In genomic region chr6:130778946-130779657, GRCh38 we compare ENCODE assay signal across 14 cellular contexts. TPM values are rescaled to one million over a fixed set of nuclear protein-coding genes. Genes with fewer than 3 reads are reported as not detected.
A peak's percentile ranks its signal among the peaks of the same experiment; 100 is the strongest.
DNase-seq lines count a peak whose midpoint lies in the region; ATAC-seq and TF ChIP-seq lines count a peak whose summit lies in the region.
"Had no signal": no experiment of that assay in that cellular context is flagged by ENCODE, and none has a peak within 500 bp of the region (broad histone marks: within the 10 kb centered on the region; RNA-seq: fewer than 3 reads in every experiment).

No MANE protein-coding gene starts in this region.

- H3K27me3 Mint-ChIP-seq in naive thymus-derived CD4-positive, alpha-beta T cell: no peaks in the 10 kb centered on the region

- TF ChIP-seq POLR2A in Peyer's patch (IDR thresholded peaks at IDR 0.05): no peak

- intact Hi-C loops in mammary epithelial cell (cut with micrococcal nuclease): no loop called here
- intact Hi-C loops in naive thymus-derived CD4-positive, alpha-beta T cell (cut with micrococcal nuclease): loop anchor here in 1 of 2 donors (5.0 kb wide), 1 partner anchor 48 kb away; the partner anchor contains the start of gene SMLR1

- H3K4me3 Mint-ChIP-seq in naive thymus-derived CD4-positive, alpha-beta T cell: peak overlapping the region in 7 of 10 donors; percentile 19 to 72 (median 33)

- no peaks in the 10 kb centered on the region; a peak in 1 of 22 replicates for H3K9me3 ChIP-seq in BLaER1 treated with 17β-estradiol and CSF1 and Interleukin-3, amounts not matched to agents 10 nM and 100 nM (replicated peaks in 1 of 11)
- H3K9me3 ChIP-seq in mammary epithelial cell (replicated peaks; ENCODE audit: insufficient read depth, low read length) (no peaks in the 10 kb centered on the region), Peyer's patch (no peaks in the 10 kb centered on the region)
- no peaks in the 10 kb centered on the region for H3K9me3 ChIP-seq in naive thymus-derived CD4-positive, alpha-beta T cell (ENCODE audit: control insufficient read depth in 2 of 3, low read length in 3 of 3)

- no peak overlapping the region for H2AFZ ChIP-seq in mammary epithelial cell (ENCODE audit: low read depth, low read length)

- H3K27ac Mint-ChIP-seq in naive thymus-derived CD4-positive, alpha-beta T cell: peak overlapping the region in 3 of 9 donors; percentile 19 to 56 (median 33)
- H3K27ac Mint-ChIP-seq: activated naive CD4-positive, alpha-beta T cell treated with anti-CD3 and anti-CD28 coated beads, Interleukin-2, amount 50 U/mL, for 72 hours had no signal

- H3K36me3 Mint-ChIP-seq in naive thymus-derived CD4-positive, alpha-beta T cell: peaks cover 0 to 11% (median 0%) of the 10 kb centered on the region in 5 donors

- peaks cover 0 to 16% (median 3%) of the 10 kb centered on the region in 11 donors for H3K9me3 Mint-ChIP-seq in naive thymus-derived CD4-positive, alpha-beta T cell

- H3K4me3 ChIP-seq in BLaER1 treated with 17β-estradiol and CSF1 and Interleukin-3, amounts not matched to agents 10 nM and 100 nM: no peak overlapping the region
- H3K4me3 ChIP-seq in mammary epithelial cell (replicated peaks in 1 of 3; ENCODE audit: insufficient read depth in 1 of 3, low read depth in 2 of 3, low read length in 3 of 3) (no peak overlapping the region), Peyer's patch (no peak overlapping the region)
- no peak overlapping the region for H3K4me3 ChIP-seq in naive thymus-derived CD4-positive, alpha-beta T cell (ENCODE audit: low read length)
- H3K4me3 ChIP-seq: lung had no signal

- no peaks in the 10 kb centered on the region for H3K27me3 ChIP-seq in BLaER1 treated with 17β-estradiol and CSF1 and Interleukin-3, amounts not matched to agents 10 nM and 100 nM
- no peaks in the 10 kb centered on the region for H3K27me3 ChIP-seq in mammary epithelial cell (ENCODE audit: insufficient read depth, low read length)
- H3K27me3 ChIP-seq in naive thymus-derived CD4-positive, alpha-beta T cell (ENCODE audit: control insufficient read depth in 2 of 2, insufficient read depth in 2 of 2, low read length in 2 of 2): no peaks in the 10 kb centered on the region
- H3K27me3 ChIP-seq in Peyer's patch: no peaks in the 10 kb centered on the region

- H3K4me1 ChIP-seq in BLaER1 treated with 17β-estradiol and CSF1 and Interleukin-3, amounts not matched to agents 10 nM and 100 nM: peaks cover 15 to 43% (median 28%) of the 10 kb centered on the region in 10 experiments; a peak in 19 of 20 replicates
- H3K4me1 ChIP-seq in mammary epithelial cell (ENCODE audit: insufficient read depth, low read length) (no peaks in the 10 kb centered on the region), Peyer's patch (peaks cover 0 to 6% (median 0%) of the 10 kb centered on the region in 4 donors)
- peaks cover 5 to 27% of the 10 kb centered on the region in 2 donors for H3K4me1 ChIP-seq in naive thymus-derived CD4-positive, alpha-beta T cell (ENCODE audit: control insufficient read depth in 2 of 2, insufficient read depth in 2 of 2, low read length in 2 of 2)

- no peak for ATAC-seq in naive thymus-derived CD4-positive, alpha-beta T cell
- ATAC-seq in activated CD4-positive, CD25-positive, alpha-beta regulatory T cell treated with anti-CD3 and anti-CD28 coated beads, Interleukin-2, amount 50 U/mL, for 24 hours: no peak
- no peak for ATAC-seq in GM21515 (IDR thresholded peaks at IDR 0.05; ENCODE audit: unreplicated experiment)
- ATAC-seq: activated naive CD4-positive, alpha-beta T cell treated with anti-CD3 and anti-CD28 coated beads, Interleukin-2, amount 50 U/mL, for 72 hours had no signal

- no TSS peak for BruUV-seq in mammary epithelial cell (replicated peaks; lab: Mats Ljungman, UMichigan)

- in situ Hi-C loops in mammary epithelial cell (cut with MboI; ENCODE audit: low sequenced_read_pairs in 2 of 2): no loop called here

- peak; percentile 12 for DNase-seq in KG1 (lab: John Stamatoyannopoulos, UW)
- peak; percentile 5 for DNase-seq in mammary epithelial cell
- DNase-seq in naive thymus-derived CD4-positive, alpha-beta T cell: peak in 4 of 9 donors; percentile 3 to 34 (median 10)
- no peak for DNase-seq in Peyer's patch
- no peak for DNase-seq in SHP77 (lab: John Stamatoyannopoulos, UW)
- DNase-seq: activated CD4-positive, alpha-beta T cell treated with anti-CD3 and anti-CD28 coated beads for 4 hours; NCI-H2107; small intestine had no signal

- no peak overlapping the region for H3K27ac ChIP-seq in BLaER1 treated with 17β-estradiol and CSF1 and Interleukin-3, amounts not matched to agents 10 nM and 100 nM
- H3K27ac ChIP-seq in mammary epithelial cell (ENCODE audit: insufficient read depth, low read depth, low read length) (no peak overlapping the region), Peyer's patch (peak overlapping the region in 1 of 4 donors; percentile 35)
- no peak overlapping the region for H3K27ac ChIP-seq in naive thymus-derived CD4-positive, alpha-beta T cell (ENCODE audit: low read depth, low read length)

- dilution Hi-C loops in mammary epithelial cell (cut with HindIII; ENCODE audit: low sequenced_read_pairs): no loop called here

- H3K36me3 ChIP-seq in BLaER1 treated with 17β-estradiol and CSF1 and Interleukin-3, amounts not matched to agents 10 nM and 100 nM: no peaks in the 10 kb centered on the region
- H3K36me3 ChIP-seq in mammary epithelial cell (ENCODE audit: insufficient read depth, low read length) (no peaks in the 10 kb centered on the region), Peyer's patch (no peaks in the 10 kb centered on the region)
- H3K36me3 ChIP-seq in naive thymus-derived CD4-positive, alpha-beta T cell (ENCODE audit: control insufficient read depth in 2 of 3, insufficient read depth in 3 of 3, low read length in 3 of 3): no peaks in the 10 kb centered on the region

- H3K4me1 Mint-ChIP-seq in naive thymus-derived CD4-positive, alpha-beta T cell: peaks cover 26 to 65% (median 59%) of the 10 kb centered on the region in 7 donors

- POLR2A ChIA-PET in naive thymus-derived CD4-positive, alpha-beta T cell (lab: Charles Lee): no interaction called here

- peak overlapping the region; percentile 23 to 72 (median 40) for H3K4me2 ChIP-seq in BLaER1 treated with 17β-estradiol and CSF1 and Interleukin-3, amounts not matched to agents 10 nM and 100 nM
- no peak overlapping the region for H3K4me2 ChIP-seq in mammary epithelial cell (ENCODE audit: insufficient read depth, low read depth, low read length)

- H4K20me1 ChIP-seq in BLaER1 treated with 17β-estradiol and CSF1 and Interleukin-3, amounts not matched to agents 10 nM and 100 nM: no peaks in the 10 kb centered on the region
- H4K20me1 ChIP-seq in mammary epithelial cell (ENCODE audit: insufficient read depth, low read length): no peaks in the 10 kb centered on the region

- H3K9ac ChIP-seq in BLaER1 treated with 17β-estradiol and CSF1 and Interleukin-3, amounts not matched to agents 10 nM and 100 nM: no peak overlapping the region
- no peak overlapping the region for H3K9ac ChIP-seq in mammary epithelial cell (ENCODE audit: insufficient read depth, low read length)

- TF ChIP-seq CTCF in mammary epithelial cell (conservative IDR thresholded peaks at IDR 0.05 in 1 of 2, IDR thresholded peaks at IDR 0.05 in 1 of 2; ENCODE audit: extremely low read depth in 1 of 2, insufficient read depth in 1 of 2, low read depth in 1 of 2, low read length in 2 of 2): no peak
- no peak for TF ChIP-seq CTCF in Peyer's patch (IDR thresholded peaks at IDR 0.05)

- WGBS in mammary epithelial cell (ENCODE audit: low coverage, missing lambda C conversion rate): 84% methylated on average over 7 of the region's 7 CpGs

- CTCF ChIA-PET in mammary epithelial cell (lab: Charles Lee; ENCODE audit: low non-redundant PET): no interaction called here
- CTCF ChIA-PET in naive thymus-derived CD4-positive, alpha-beta T cell (lab: Charles Lee): interaction anchor here (0.7 kb wide), 1 partner anchor 48 kb away, joined by 3 read pairs; the partner anchor contains the start of gene SMLR1

- no peaks in the 10 kb centered on the region for H3K79me2 ChIP-seq in mammary epithelial cell (ENCODE audit: insufficient read depth, low read length)

RNA-seq across cellular contexts. Expression of gene SMLR1, which starts 48.1 kb away (rescaled TPM):
- total RNA-seq in mammary epithelial cell (not detected), Peyer's patch (10 to 100 TPM in 2 of 4 donors, 1 to 10 TPM in 1, not detected in 1; 7.1 to 24.8 (median 15.6) TPM)
- not detected for polyA plus RNA-seq in mammary epithelial cell
- polyA minus RNA-seq in mammary epithelial cell: not detected
- total RNA-seq in naive thymus-derived CD4-positive, alpha-beta T cell: not detected
- not detected for polyA plus RNA-seq in naive thymus-derived CD4-positive, alpha-beta T cell
- total RNA-seq: activated naive CD4-positive, alpha-beta T cell treated with anti-CD3 and anti-CD28 coated beads, Interleukin-2, amount 50 U/mL, for 72 hours; epithelial cell of proximal tubule; lung had no signal
- polyA plus RNA-seq: lung had no signal

Comparison
In these comparisons a context has a peak if more than half of its experiments do, and no peak if none do; other contexts are left out.
1. DNase-seq: peak in KG1 (single experiment) and mammary epithelial cell (single experiment); none in Peyer's patch (0 of 3) and SHP77 (0 of 2).